Comparison of ENCODE assay signal across 20 cellular contexts in the genomic region with DNA sequence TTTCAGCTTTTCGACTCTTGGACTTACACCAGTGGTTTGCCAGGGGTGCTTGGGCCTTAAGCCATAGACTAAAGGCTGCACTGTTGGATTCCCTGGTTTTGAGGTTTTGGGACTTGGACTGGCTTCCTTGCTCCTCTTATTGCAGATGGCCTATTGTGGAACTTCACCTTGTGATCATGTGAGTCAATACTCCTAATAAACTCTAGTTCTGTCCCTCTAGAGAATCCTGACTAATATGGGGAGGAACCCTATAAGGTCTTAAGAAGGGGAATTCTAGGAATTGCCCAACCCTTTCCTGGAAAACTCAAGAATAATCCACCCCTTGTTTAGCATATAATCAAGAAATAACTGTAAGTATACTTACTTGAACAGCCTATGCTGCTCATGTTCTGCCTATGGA.
DNase-seq lines count a peak whose midpoint lies in the region; ATAC-seq, FAIRE-seq and TF ChIP-seq lines count a peak whose summit lies in the region.
"Had no signal": no experiment of that assay in that cellular context is flagged by ENCODE, and none has a peak within 500 bp of the region (broad histone marks: within the 10 kb centered on the region; RNA-seq: fewer than 3 reads in every experiment).

No MANE protein-coding gene starts in this region.

- H3K18ac ChIP-seq in neuronal stem cell (ENCODE audit: low read length), result no peak overlapping the region

- ATAC-seq in HG03469 (IDR thresholded peaks at IDR 0.05; ENCODE audit: unreplicated experiment), result no peak
- no peak for ATAC-seq in HG03097 (IDR thresholded peaks at IDR 0.05; ENCODE audit: low FRiP score, unreplicated experiment)
- ATAC-seq: GM23338, K562 had no signal

- no peak overlapping the region for H2BK5ac ChIP-seq in neuronal stem cell (ENCODE audit: low read length)

- no peak overlapping the region for H3K4me2 ChIP-seq in GM23248 (ENCODE audit: unreplicated experiment)
- H3K4me2 ChIP-seq in neuronal stem cell (ENCODE audit: insufficient read depth, low read length, poor library complexity, severe bottlenecking), result no peak overlapping the region
- H3K4me2 ChIP-seq: GM23338 had no signal

- H3K79me1 ChIP-seq in neuronal stem cell (ENCODE audit: low read depth, low read length), result no peaks in the 10 kb centered on the region

- H3K36me3 ChIP-seq in BJ (ENCODE audit: control insufficient read depth, insufficient read depth, low read length), result no peaks in the 10 kb centered on the region
- no peaks in the 10 kb centered on the region for H3K36me3 ChIP-seq in GM23248 (ENCODE audit: low read depth)
- no peaks in the 10 kb centered on the region for H3K36me3 ChIP-seq in bronchial epithelial cell (ENCODE audit: control insufficient read depth, insufficient read depth, low read length)
- no peaks in the 10 kb centered on the region for H3K36me3 ChIP-seq in neuronal stem cell (replicated peaks in 1 of 2; ENCODE audit: control insufficient read depth in 2 of 2, insufficient read depth in 2 of 2, low read length in 2 of 2)
- H3K36me3 ChIP-seq: BE2C had no signal

- no peaks in the 10 kb centered on the region for H4K20me1 ChIP-seq in GM23248 (ENCODE audit: insufficient read depth)

- no peaks in the 10 kb centered on the region for H3K79me2 ChIP-seq in GM23248 (ENCODE audit: insufficient read depth)

- no peaks in the 10 kb centered on the region for H3F3A ChIP-seq in GM23248 (ENCODE audit: insufficient read depth)

- POLR2A ChIA-PET in BJ (lab: Charles Lee), result no interaction called here

- no peak overlapping the region for H2BK120ac ChIP-seq in neuronal stem cell (ENCODE audit: low read depth, low read length)

- no peak overlapping the region for H4K91ac ChIP-seq in neuronal stem cell (ENCODE audit: low read depth, low read length, poor library complexity)

- CTCF ChIA-PET in BJ (lab: Yijun Ruan, JAX), result no interaction called here

- no peak overlapping the region for H3K14ac ChIP-seq in neuronal stem cell (ENCODE audit: low read length)

- TF ChIP-seq CTCF in BJ (IDR thresholded peaks at IDR 0.05; ENCODE audit: insufficient read depth, low read depth, low read length), result no peak
- no peak for TF ChIP-seq CTCF in bronchial epithelial cell (IDR thresholded peaks at IDR 0.05; ENCODE audit: insufficient read depth, low read length, severe bottlenecking)
- TF ChIP-seq CTCF in fibroblast of the aortic adventitia (IDR thresholded peaks at IDR 0.05; ENCODE audit: insufficient read depth, low read length), result no peak

- no peaks in the 10 kb centered on the region for H3K27me3 ChIP-seq in BJ (ENCODE audit: control insufficient read depth, insufficient read depth, low read length)
- no peaks in the 10 kb centered on the region for H3K27me3 ChIP-seq in GM23248 (replicated peaks; ENCODE audit: insufficient read depth)
- no peaks in the 10 kb centered on the region for H3K27me3 ChIP-seq in bronchial epithelial cell (ENCODE audit: control insufficient read depth, insufficient read depth, low read length)
- H3K27me3 ChIP-seq in neuronal stem cell (ENCODE audit: control insufficient read depth in 3 of 3, insufficient read depth in 3 of 3, low read depth in 1 of 3, low read length in 3 of 3), result no peaks in the 10 kb centered on the region
- H3K27me3 ChIP-seq: BE2C had no signal

- no peak overlapping the region for H2AK5ac ChIP-seq in neuronal stem cell (ENCODE audit: low read depth, low read length)

- H3K9ac ChIP-seq in GM23248 (no peak overlapping the region), neuronal stem cell (ENCODE audit: low read depth, low read length, poor library complexity) (no peak overlapping the region)

- H3K23ac ChIP-seq in neuronal stem cell (ENCODE audit: low read depth, low read length, poor library complexity), result no peak overlapping the region

- no peak overlapping the region for H3K4me3 ChIP-seq in BJ (ENCODE audit: low read depth, low read length)
- H3K4me3 ChIP-seq in GM23248, result no peak overlapping the region
- no peak overlapping the region for H3K4me3 ChIP-seq in bronchial epithelial cell (ENCODE audit: low read depth, low read length)
- H3K4me3 ChIP-seq in fibroblast of the aortic adventitia (ENCODE audit: low read depth, low read length), result no peak overlapping the region
- no peak overlapping the region for H3K4me3 ChIP-seq in neuronal stem cell (ENCODE audit: low read length in 2 of 2)
- H3K4me3 ChIP-seq: GM23338, K562 had no signal

- in situ Hi-C loops in GM23248 (cut with MboI), result no loop called here

- H2AFZ ChIP-seq in GM23248 (no peak overlapping the region), neuronal stem cell (ENCODE audit: low read length) (no peak overlapping the region)
- H2AFZ ChIP-seq: GM23338 had no signal

- H3K9me3 ChIP-seq in GM23248 (ENCODE audit: low read depth) (no peaks in the 10 kb centered on the region), neuronal stem cell (replicated peaks in 1 of 2; ENCODE audit: control insufficient read depth in 2 of 2, insufficient read depth in 1 of 2, low read depth in 1 of 2, low read length in 2 of 2) (peaks cover 0 to 2% of the 10 kb centered on the region in 2 donors)
- H3K9me3 ChIP-seq: BE2C had no signal

- 0 out of 2 replicates have a peak, but pooled peaks cover 2% of the 10 kb centered on the region for H3K9me2 ChIP-seq in GM23248 (ENCODE audit: insufficient read depth)

- H3K27ac ChIP-seq in GM23248, result no peak overlapping the region
- H3K27ac ChIP-seq in neuronal stem cell (replicated peaks; ENCODE audit: low read length), result no peak overlapping the region
- H3K27ac ChIP-seq: C4-2B had no signal

- H4K8ac ChIP-seq in neuronal stem cell (ENCODE audit: low read depth, low read length), result no peak overlapping the region

- H2BK12ac ChIP-seq in neuronal stem cell (ENCODE audit: low read length), result no peak overlapping the region

- WGBS in GM23248 (ENCODE audit: low coverage in 1 of 2, low lambda C conversion rate in 2 of 2, missing lambda C conversion rate in 2 of 2), 2 experiments, result 12 to 13% methylated on average over 1 of the region's 1 CpG
- WGBS in neuronal stem cell (ENCODE audit: extremely low coverage in 2 of 2, insufficient read length in 2 of 2, insufficient replicate concordance in 1 of 2), 2 donors, result no CpG with 5 or more reads among the region's 1 CpG

- no peak overlapping the region for H2BK15ac ChIP-seq in neuronal stem cell (ENCODE audit: low read length)

- H3K4me1 ChIP-seq in GM23248 (ENCODE audit: insufficient read depth), result peaks cover 14% of the 10 kb centered on the region
- no peaks in the 10 kb centered on the region for H3K4me1 ChIP-seq in neuronal stem cell (ENCODE audit: control insufficient read depth in 2 of 2, insufficient read depth in 1 of 2, low read depth in 1 of 2, low read length in 2 of 2)
- H3K4me1 ChIP-seq: BE2C, Caco-2 had no signal

- DNase-seq in BJ (ENCODE audit: low read depth) (peak; percentile 4), GM23248 (peak; percentile 41), bronchial epithelial cell (ENCODE audit: low read depth) (peak; percentile 16), fibroblast of the aortic adventitia (ENCODE audit: low read depth) (peak; percentile 2), neuronal stem cell (ENCODE audit: low spot score) (no peak), NCI-H2227 (lab: John Stamatoyannopoulos, UW; ENCODE audit: unreplicated experiment) (no peak)
- DNase-seq: BE2C; Caco-2; CD4-positive, alpha-beta T cell; GF-D8; HCEC 1CT; IMR-90 had no signal

- FAIRE-seq in bronchial epithelial cell (lab: Jason Lieb, UNC), result no peak
- FAIRE-seq: D721Med, H54, HTR-8/SVneo, K562 had no signal

- no peak overlapping the region for H3K4ac ChIP-seq in neuronal stem cell (ENCODE audit: low read length)

Comparison
In these comparisons a context has a peak if more than half of its experiments do, and no peak if none do; other contexts are left out.
1. DNase-seq: peak in BJ (single experiment), GM23248 (single experiment), bronchial epithelial cell (single experiment) and fibroblast of the aortic adventitia (single experiment); none in neuronal stem cell (single experiment) and NCI-H2227 (single experiment).